Comparison of ENCODE assay signal across 11 cellular contexts in the genomic region with DNA sequence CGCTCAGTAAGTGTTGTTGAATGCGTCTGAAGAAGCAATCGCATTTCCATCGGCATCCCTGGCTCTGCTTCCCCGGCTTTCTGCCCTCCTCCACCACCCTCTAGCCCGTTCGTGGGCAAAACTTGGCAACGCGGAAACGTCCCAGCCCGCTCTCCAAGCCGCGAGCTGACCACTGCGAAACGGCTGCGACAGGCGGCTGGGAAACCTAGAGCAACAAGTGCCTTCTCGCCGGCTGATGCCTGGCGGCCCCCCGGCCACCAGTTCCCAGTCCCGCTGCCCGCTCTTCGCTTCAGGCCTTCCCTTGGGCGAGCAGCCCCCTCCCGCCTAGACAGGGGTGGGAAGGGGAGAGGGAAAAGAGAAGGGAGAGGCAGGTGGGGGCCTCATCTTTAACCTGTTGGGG. TPM values are rescaled to one million over a fixed set of nuclear protein-coding genes. Genes with fewer than 3 reads are reported as not detected.
DNase-seq lines count a peak whose midpoint lies in the region; ATAC-seq and TF ChIP-seq lines count a peak whose summit lies in the region.
"Had no signal": no experiment of that assay in that cellular context is flagged by ENCODE, and none has a peak within 500 bp of the region (broad histone marks: within the 10 kb centered on the region; RNA-seq: fewer than 3 reads in every experiment).

No MANE protein-coding gene starts in this region.

- no peak overlapping the region for H3K18ac ChIP-seq in mesenchymal stem cell (ENCODE audit: low read depth in 1 of 2, low read length in 2 of 2)

- no TSS peak for BruUV-seq in MCF 10A (replicated peaks; lab: Mats Ljungman, UMichigan)

- no peak for ATAC-seq in activated naive CD8-positive, alpha-beta T cell treated with anti-CD3 and anti-CD28 coated beads, Interleukin-2, amount 50 U/mL, for 24 hours
- no peak for ATAC-seq in thoracic aorta (ENCODE audit: insufficient number of reproducible peaks, low FRiP score, low read depth)

- peak overlapping the region; percentile 46 to 78 (median 57) for H3K4me3 ChIP-seq in breast epithelium
- peak overlapping the region in 1 of 2 experiments; percentile 71 for H3K4me3 ChIP-seq in mesenchymal stem cell (ENCODE audit: insufficient read depth in 1 of 2, low read depth in 1 of 2, low read length in 2 of 2)
- peak overlapping the region; percentile 74 for H3K4me3 ChIP-seq in thoracic aorta

- H4K91ac ChIP-seq in mesenchymal stem cell (ENCODE audit: low read length): no peak overlapping the region

- no peak overlapping the region for H2AK5ac ChIP-seq in mesenchymal stem cell (ENCODE audit: low read length, severe bottlenecking)

- peaks cover 4 to 99% of the 10 kb centered on the region in 2 donors for H3K27me3 ChIP-seq in breast epithelium
- H3K27me3 ChIP-seq in mesenchymal stem cell (ENCODE audit: control insufficient read depth in 1 of 2, insufficient read depth in 1 of 2, low read length in 2 of 2): peaks cover 73 to 92% of the 10 kb centered on the region in 2 experiments
- H3K27me3 ChIP-seq in thoracic aorta (replicated peaks; ENCODE audit: insufficient read depth): no peaks in the 10 kb centered on the region

- H3K4ac ChIP-seq in mesenchymal stem cell (ENCODE audit: low read depth in 1 of 2, low read length in 2 of 2): no peak overlapping the region

- no peak overlapping the region for H2BK15ac ChIP-seq in mesenchymal stem cell (ENCODE audit: low read depth, poor library complexity, severe bottlenecking)

- H3K36me3 Mint-ChIP-seq in MCF 10A (ENCODE audit: insufficient read depth, unreplicated experiment): no peaks in the 10 kb centered on the region
- no peaks in the 10 kb centered on the region for H3K36me3 Mint-ChIP-seq in activated naive CD8-positive, alpha-beta T cell treated with anti-CD3 and anti-CD28 coated beads, Interleukin-2, amount 50 U/mL, for 24 hours (ENCODE audit: low read depth)

- H3K9me3 Mint-ChIP-seq in MCF 10A (ENCODE audit: unreplicated experiment): no peaks in the 10 kb centered on the region
- H3K9me3 Mint-ChIP-seq in activated naive CD8-positive, alpha-beta T cell treated with anti-CD3 and anti-CD28 coated beads, Interleukin-2, amount 50 U/mL, for 24 hours: no peaks in the 10 kb centered on the region

- H3K4me1 Mint-ChIP-seq in MCF 10A (ENCODE audit: insufficient read depth, unreplicated experiment): peaks cover 7% of the 10 kb centered on the region
- peaks cover 26% of the 10 kb centered on the region for H3K4me1 Mint-ChIP-seq in activated naive CD8-positive, alpha-beta T cell treated with anti-CD3 and anti-CD28 coated beads, Interleukin-2, amount 50 U/mL, for 24 hours

- DNase-seq in breast epithelium (ENCODE audit: low spot score in 2 of 2): no peak
- no peak for DNase-seq in MCF 10A (ENCODE audit: unreplicated experiment)
- no peak for DNase-seq in activated naive CD8-positive, alpha-beta T cell treated with anti-CD3 and anti-CD28 coated beads, Interleukin-2, amount 50 U/mL, for 24 hours
- DNase-seq in mesenchymal stem cell: peak; percentile 11
- no peak for DNase-seq in thoracic aorta (ENCODE audit: low spot score)
- no peak for DNase-seq in occipital lobe (lab: John Stamatoyannopoulos, UW)
- no peak for DNase-seq in DMS 273 (lab: John Stamatoyannopoulos, UW; ENCODE audit: unreplicated experiment)
- no peak for DNase-seq in NCI-H345 (lab: John Stamatoyannopoulos, UW)
- DNase-seq: DMS153 had no signal

- H2AFZ ChIP-seq in mesenchymal stem cell (ENCODE audit: low read depth, low read length): no peak overlapping the region

- 0% methylated on average over 18 of the region's 26 CpGs for whole genome bisulfite sequencing in mesenchymal stem cell

- no peak overlapping the region for H3K27ac ChIP-seq in breast epithelium
- H3K27ac ChIP-seq in mesenchymal stem cell (ENCODE audit: low read length, poor library complexity, severe bottlenecking): no peak overlapping the region
- no peak overlapping the region for H3K27ac ChIP-seq in thoracic aorta
- H3K27ac ChIP-seq: KMS-11, SK-N-MC had no signal

- H3K36me3 ChIP-seq in breast epithelium (no peaks in the 10 kb centered on the region), mesenchymal stem cell (ENCODE audit: control insufficient read depth in 1 of 2, insufficient read depth in 2 of 2, low read depth in 1 of 2, low read length in 2 of 2) (no peaks in the 10 kb centered on the region), thoracic aorta (no peaks in the 10 kb centered on the region)

- no peak overlapping the region for H3K9ac ChIP-seq in mesenchymal stem cell (ENCODE audit: low read length)
- H3K9ac ChIP-seq: KMS-11 had no signal

- peak overlapping the region; percentile 91 for H3K4me2 ChIP-seq in mesenchymal stem cell (ENCODE audit: low read length, poor library complexity, severe bottlenecking)
- H3K4me2 ChIP-seq: KMS-11 had no signal

- peaks cover 89% of the 10 kb centered on the region for H3K27me3 Mint-ChIP-seq in MCF 10A (ENCODE audit: insufficient read depth, unreplicated experiment)
- peaks cover 56% of the 10 kb centered on the region for H3K27me3 Mint-ChIP-seq in activated naive CD8-positive, alpha-beta T cell treated with anti-CD3 and anti-CD28 coated beads, Interleukin-2, amount 50 U/mL, for 24 hours

- no peak overlapping the region for H2BK12ac ChIP-seq in mesenchymal stem cell (ENCODE audit: low read length in 2 of 2)

- peaks cover 5 to 6% of the 10 kb centered on the region in 2 donors for H3K4me1 ChIP-seq in breast epithelium
- H3K4me1 ChIP-seq in mesenchymal stem cell (ENCODE audit: control insufficient read depth, insufficient read depth, low read depth, low read length): peaks cover 19% of the 10 kb centered on the region
- peaks cover 5 to 35% of the 10 kb centered on the region in 2 donors for H3K4me1 ChIP-seq in thoracic aorta (ENCODE audit: control insufficient read depth in 1 of 2, low read depth in 2 of 2)

- POLR2A ChIA-PET in MCF 10A (lab: Yijun Ruan, JAX): no interaction called here

- H3K4me3 Mint-ChIP-seq in MCF 10A (ENCODE audit: unreplicated experiment): no peak overlapping the region
- peak overlapping the region; percentile 70 for H3K4me3 Mint-ChIP-seq in activated naive CD8-positive, alpha-beta T cell treated with anti-CD3 and anti-CD28 coated beads, Interleukin-2, amount 50 U/mL, for 24 hours

- H3K27ac Mint-ChIP-seq in MCF 10A (ENCODE audit: low read depth, unreplicated experiment): no peak overlapping the region
- no peak overlapping the region for H3K27ac Mint-ChIP-seq in activated naive CD8-positive, alpha-beta T cell treated with anti-CD3 and anti-CD28 coated beads, Interleukin-2, amount 50 U/mL, for 24 hours

- no peak for TF ChIP-seq POLR2A in breast epithelium (IDR thresholded peaks at IDR 0.05)

- CTCF ChIA-PET in MCF 10A (lab: Yijun Ruan, JAX): no interaction called here

- H3K9me3 ChIP-seq in breast epithelium (no peaks in the 10 kb centered on the region), mesenchymal stem cell (ENCODE audit: control insufficient read depth, low read length) (no peaks in the 10 kb centered on the region), thoracic aorta (no peaks in the 10 kb centered on the region)

- no peak overlapping the region for H2BK5ac ChIP-seq in mesenchymal stem cell (ENCODE audit: low read depth, low read length, poor library complexity, severe bottlenecking)

- intact Hi-C loops in breast epithelium (cut with DNase I; ENCODE audit: low total_unique reads): no loop called here
- intact Hi-C loops in MCF 10A (cut with micrococcal nuclease): no loop called here

- H3K79me1 ChIP-seq in mesenchymal stem cell (replicated peaks; ENCODE audit: low read length, poor library complexity, severe bottlenecking): no peaks in the 10 kb centered on the region

- no peak overlapping the region for H4K8ac ChIP-seq in mesenchymal stem cell (ENCODE audit: low read length)

- no peak overlapping the region for H3K14ac ChIP-seq in mesenchymal stem cell (ENCODE audit: low read length in 2 of 2)

- TF ChIP-seq CTCF in breast epithelium (IDR thresholded peaks at IDR 0.05): no peak
- no peak for TF ChIP-seq CTCF in MCF 10A (IDR thresholded peaks at IDR 0.05; ENCODE audit: unreplicated experiment)
- TF ChIP-seq CTCF in thoracic aorta (IDR thresholded peaks at IDR 0.05): no peak

- no peak overlapping the region for H2BK120ac ChIP-seq in mesenchymal stem cell (ENCODE audit: low read depth, low read length)

- no peak overlapping the region for H3K23ac ChIP-seq in mesenchymal stem cell (ENCODE audit: low read length in 2 of 2)

RNA-seq across cellular contexts. Expression of gene CITED1, which starts 0.8 kb away (rescaled TPM):
- total RNA-seq in breast epithelium (10 to 100 TPM in 2 of 3 donors, under 1 TPM in 1; 0.32 to 28.2 (median 24.6) TPM), MCF 10A (2022) (0.37 and 0.72 TPM in 2 replicates), thoracic aorta (1 to 10 TPM in 1 of 2 donors, not detected in 1; 3.7 TPM), occipital lobe (3.0 TPM)
- 0.18 TPM for polyA plus RNA-seq in mesenchymal stem cell (2013, experiment 1 of 2)
- polyA plus RNA-seq in mesenchymal stem cell (2013, experiment 2 of 2): 0.29 TPM

RNA-seq across cellular contexts. Expression of gene RPS4X, which starts 27.8 kb away (rescaled TPM):
- total RNA-seq in breast epithelium: 1,000 to 10,000 TPM in 2 of 3 donors, 100 to 1,000 TPM in 1; 849 to 1,764 (median 1,655) TPM
- total RNA-seq in MCF 10A (2022): 1,160 and 1,731 TPM in 2 replicates
- 917 TPM for polyA plus RNA-seq in mesenchymal stem cell (2013, experiment 1 of 2)
- 925 TPM for polyA plus RNA-seq in mesenchymal stem cell (2013, experiment 2 of 2)
- total RNA-seq in thoracic aorta: 100 to 1,000 TPM; 384 to 397 TPM
- total RNA-seq in occipital lobe: 1,323 TPM
